In the genomic region with DNA sequence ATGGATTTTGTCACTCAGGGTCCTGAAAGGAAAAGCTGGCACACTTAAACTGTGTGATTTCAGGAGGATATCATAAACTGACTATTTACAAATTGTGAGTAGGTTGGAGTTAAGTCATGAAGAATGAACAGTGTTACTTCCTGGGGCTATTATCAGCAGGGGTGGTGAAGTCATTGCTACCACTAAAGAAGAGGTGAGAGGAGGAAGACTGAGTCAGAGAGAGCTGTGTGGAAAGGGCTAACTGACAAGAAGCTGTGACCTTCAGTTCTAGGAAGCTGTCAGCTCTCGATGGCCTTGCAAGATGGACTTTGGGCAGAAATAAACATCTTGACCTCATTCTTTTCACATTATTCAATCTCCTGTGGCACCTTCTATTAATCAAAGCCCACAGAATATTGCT, we compare ENCODE assay signal across 11 cellular contexts.
DNase-seq lines count a peak whose midpoint lies in the region; ATAC-seq and TF ChIP-seq lines count a peak whose summit lies in the region.
"Had no signal": no experiment of that assay in that cellular context is flagged by ENCODE, and none has a peak within 500 bp of the region (broad histone marks: within the 10 kb centered on the region; RNA-seq: fewer than 3 reads in every experiment).

No MANE protein-coding gene starts in this region.

- H3K4me3 Mint-ChIP-seq in T-helper 1 cell treated with Interleukin-12 subunit alpha and Interleukin-12 subunit beta and Interleukin-4 antibody, amounts not matched to agents 30 μg/mL and 1 μg/mL, for 36 hours: no peak overlapping the region

- no TSS peak for BruUV-seq in A673 (replicated peaks; lab: Mats Ljungman, UMichigan)

- H3K27me3 Mint-ChIP-seq in T-helper 1 cell treated with Interleukin-12 subunit alpha and Interleukin-12 subunit beta and Interleukin-4 antibody, amounts not matched to agents 30 μg/mL and 1 μg/mL, for 36 hours (ENCODE audit: low read depth): peaks cover 5% of the 10 kb centered on the region

- H3K4me1 ChIP-seq in A673 (ENCODE audit: insufficient read depth, low read length, poor library complexity, severe bottlenecking): no peaks in the 10 kb centered on the region
- H3K4me1 ChIP-seq: gastrocnemius medialis had no signal

- no peak for TF ChIP-seq CTCF in A673 (conservative IDR thresholded peaks at IDR 0.05; ENCODE audit: low read depth, low read length)

- peak overlapping the region; percentile 43 for H3K27ac Mint-ChIP-seq in T-helper 1 cell treated with Interleukin-12 subunit alpha and Interleukin-12 subunit beta and Interleukin-4 antibody, amounts not matched to agents 30 μg/mL and 1 μg/mL, for 36 hours

- no peak overlapping the region for H3K4me3 ChIP-seq in A673 (ENCODE audit: low read depth, low read length, poor library complexity, severe bottlenecking)
- H3K4me3 ChIP-seq: gastrocnemius medialis had no signal

- DNase-seq in A673 (ENCODE audit: low spot score): peak; percentile 9
- DNase-seq in glomerular endothelial cell (ENCODE audit: extremely low read depth, low read depth, low spot score): peak; percentile 75
- no peak for DNase-seq in foreskin melanocyte
- DNase-seq in dedifferentiated amniotic fluid mesenchymal stem cell (ENCODE audit: extremely low spot score): no peak
- no peak for DNase-seq in activated effector memory CD4-positive, alpha-beta T cell treated with anti-CD3 and anti-CD28 coated beads, Interleukin-2, amount 50 U/mL, for 16 hours
- no peak for DNase-seq in NCI-H187 (lab: John Stamatoyannopoulos, UW)
- DNase-seq: gastrocnemius medialis; NCI-H526; stimulated activated CD4-positive, alpha-beta T cell treated with anti-CD3 and anti-CD28 coated beads, Interleukin-15, amount 100 ng/mL, for 24 hours had no signal

- H3K36me3 Mint-ChIP-seq in T-helper 1 cell treated with Interleukin-12 subunit alpha and Interleukin-12 subunit beta and Interleukin-4 antibody, amounts not matched to agents 30 μg/mL and 1 μg/mL, for 36 hours (ENCODE audit: low read depth): peaks cover 2% of the 10 kb centered on the region

- H3K36me3 ChIP-seq in A673 (ENCODE audit: insufficient read depth, low read length, poor library complexity, severe bottlenecking): no peaks in the 10 kb centered on the region
- H3K36me3 ChIP-seq: gastrocnemius medialis had no signal

- no peaks in the 10 kb centered on the region for H3K9me3 Mint-ChIP-seq in T-helper 1 cell treated with Interleukin-12 subunit alpha and Interleukin-12 subunit beta and Interleukin-4 antibody, amounts not matched to agents 30 μg/mL and 1 μg/mL, for 36 hours

- no peaks in the 10 kb centered on the region for H3K27me3 ChIP-seq in A673 (replicated peaks; ENCODE audit: insufficient read depth, low read depth, low read length, poor library complexity)
- H3K27me3 ChIP-seq: gastrocnemius medialis had no signal

- POLR2A ChIA-PET in A673 (lab: Charles Lee; ENCODE audit: low non-redundant PET): no interaction called here

- H3K27ac ChIP-seq in A673 (ENCODE audit: low read depth, low read length, poor library complexity, severe bottlenecking): no peak overlapping the region
- H3K27ac ChIP-seq: gastrocnemius medialis had no signal

- peak; percentile 85 for ATAC-seq in GM18520 (IDR thresholded peaks at IDR 0.05; ENCODE audit: unreplicated experiment)
- ATAC-seq: gastrocnemius medialis had no signal

- peaks cover 8% of the 10 kb centered on the region for H3K4me1 Mint-ChIP-seq in T-helper 1 cell treated with Interleukin-12 subunit alpha and Interleukin-12 subunit beta and Interleukin-4 antibody, amounts not matched to agents 30 μg/mL and 1 μg/mL, for 36 hours (ENCODE audit: low read depth)

- CTCF ChIA-PET in A673 (lab: Charles Lee): no interaction called here

- H3K9me3 ChIP-seq in A673 (ENCODE audit: low read depth, low read length, poor library complexity, severe bottlenecking): no peaks in the 10 kb centered on the region
- H3K9me3 ChIP-seq: gastrocnemius medialis had no signal

- intact Hi-C loops in A673 (cut with micrococcal nuclease; ENCODE audit: unreplicated experiment): no loop called here

Comparison
In these comparisons a context has a peak if more than half of its experiments do, and no peak if none do; other contexts are left out.
1. DNase-seq: peak in A673 (single experiment) and glomerular endothelial cell (single experiment); none in foreskin melanocyte (single experiment), dedifferentiated amniotic fluid mesenchymal stem cell (single experiment), activated effector memory CD4-positive, alpha-beta T cell treated with anti-CD3 and anti-CD28 coated beads, Interleukin-2, amount 50 U/mL, for 16 hours (single experiment) and NCI-H187 (0 of 2).